ENCODE assay signal across 8 cellular contexts in genomic region chr1:46603858-46604549, GRCh38. TPM values are rescaled to one million over a fixed set of nuclear protein-coding genes. Genes with fewer than 3 reads are reported as not detected.
DNase-seq lines count a peak whose midpoint lies in the region; ATAC-seq and TF ChIP-seq lines count a peak whose summit lies in the region.

Gene MKNK1, minus strand, starts transcription at chr1:46604268. Its CDS starts 20,941 bp downstream, at chr1:46583327.

- no peaks in the 10 kb centered on the region for H3K36me3 ChIP-seq in HAP-1 (replicated peaks)
- H3K36me3 ChIP-seq in MM.1S (replicated peaks; ENCODE audit: insufficient read depth, low read length) = no peaks in the 10 kb centered on the region
- no peaks in the 10 kb centered on the region for H3K36me3 ChIP-seq in neuron (ENCODE audit: insufficient read depth, low read length)
- peaks cover 0 to 22% (median 12%) of the 10 kb centered on the region in 5 donors for H3K36me3 ChIP-seq in subcutaneous abdominal adipose tissue (ENCODE audit: control insufficient read depth in 5 of 5, insufficient read depth in 5 of 5, low read length in 5 of 5)

- H3K9me3 ChIP-seq in HAP-1 (no peaks in the 10 kb centered on the region), MM.1S (replicated peaks; ENCODE audit: insufficient read depth, low read length) (no peaks in the 10 kb centered on the region), neuron (ENCODE audit: low read length) (no peaks in the 10 kb centered on the region), subcutaneous abdominal adipose tissue (ENCODE audit: control insufficient read depth in 5 of 5, low read length in 5 of 5) (no peaks in the 10 kb centered on the region)

- peak within 1 kb of the TSS; percentile 93 for H3K4me3 ChIP-seq in HAP-1
- peak within 1 kb of the TSS; percentile 92 for H3K4me3 ChIP-seq in MM.1S (ENCODE audit: low read length)
- H3K4me3 ChIP-seq in neuron (ENCODE audit: low read length) = peak within 1 kb of the TSS; percentile 79
- peak within 1 kb of the TSS; percentile 81 to 96 (median 93) for H3K4me3 ChIP-seq in subcutaneous abdominal adipose tissue (ENCODE audit: low read depth in 1 of 5, low read length in 5 of 5)

- DNase-seq in GDM1 (lab: John Stamatoyannopoulos, UW) = peak; percentile 95
- peak; percentile 95 to 99 for DNase-seq in HAP-1 (ENCODE audit: low spot score in 2 of 2)
- peak; percentile 97 for DNase-seq in MM.1S
- DNase-seq in SK-MEL-5 (ENCODE audit: low read depth, low spot score) = peak; percentile 93
- DNase-seq in activated naive CD4-positive, alpha-beta T cell treated with Interleukin-2 at 50 U/mL for 16 hours = peak; percentile 98
- DNase-seq in foreskin keratinocyte = peak; percentile 76 to 87

- H3K79me2 ChIP-seq in MM.1S (ENCODE audit: low read length) = peaks cover 11% of the 10 kb centered on the region; the same call in 1 of the 2 replicates

- in situ Hi-C loops in HAP-1 (cut with MboI; ENCODE audit: low sequenced_read_pairs) (no loop called here), SK-MEL-5 (cut with HindIII; ENCODE audit: low pct_unique_long_range_greater_than_20kb, low sequenced_read_pairs) (no loop called here)

- no peaks in the 10 kb centered on the region for H3F3A ChIP-seq in MM.1S (ENCODE audit: insufficient read depth, low read length)

- H2AFZ ChIP-seq in MM.1S (ENCODE audit: low read length) (peak within 1 kb of the TSS; percentile 94), neuron (ENCODE audit: low read depth, low read length) (peak within 1 kb of the TSS; percentile 94)

- no peaks in the 10 kb centered on the region for H4K20me1 ChIP-seq in MM.1S (ENCODE audit: insufficient read depth, low read length)

- ATAC-seq in foreskin keratinocyte = peak; percentile 86

- peak within 1 kb of the TSS; percentile 81 for H3K4me2 ChIP-seq in MM.1S (ENCODE audit: low read depth, low read length)

- peaks cover 11% of the 10 kb centered on the region for H3K4me1 ChIP-seq in HAP-1
- 0 out of 2 replicates have a peak, but pooled peaks cover 4% of the 10 kb centered on the region for H3K4me1 ChIP-seq in MM.1S (ENCODE audit: low read length)
- peaks cover 10% of the 10 kb centered on the region for H3K4me1 ChIP-seq in foreskin keratinocyte
- H3K4me1 ChIP-seq in neuron (ENCODE audit: insufficient read depth, low read length) = peaks cover 9% of the 10 kb centered on the region
- H3K4me1 ChIP-seq in subcutaneous abdominal adipose tissue (ENCODE audit: control insufficient read depth in 5 of 5, insufficient read depth in 5 of 5, low read length in 5 of 5) = peaks cover 3 to 70% (median 53%) of the 10 kb centered on the region in 5 donors

- H3K27me3 ChIP-seq in HAP-1 (ENCODE audit: low read depth) = no peaks in the 10 kb centered on the region
- no peaks in the 10 kb centered on the region for H3K27me3 ChIP-seq in MM.1S (replicated peaks; ENCODE audit: insufficient read depth, low read length)
- H3K27me3 ChIP-seq in foreskin keratinocyte = no peaks in the 10 kb centered on the region
- H3K27me3 ChIP-seq in neuron (ENCODE audit: insufficient read depth, low read length) = no peaks in the 10 kb centered on the region
- no peaks in the 10 kb centered on the region for H3K27me3 ChIP-seq in subcutaneous abdominal adipose tissue (ENCODE audit: control insufficient read depth in 5 of 5, insufficient read depth in 4 of 5, low read length in 5 of 5)

- no peak within 1 kb of the TSS for H3K27ac ChIP-seq in MM.1S (ENCODE audit: low read length)
- H3K27ac ChIP-seq in foreskin keratinocyte = peak within 1 kb of the TSS; percentile 24
- peak within 1 kb of the TSS; percentile 70 for H3K27ac ChIP-seq in subcutaneous abdominal adipose tissue (ENCODE audit: low read depth, low read length)

- peak within 1 kb of the TSS; percentile 77 for H3K9ac ChIP-seq in MM.1S (ENCODE audit: low read length)
- peak within 1 kb of the TSS; percentile 74 to 87 (median 83) for H3K9ac ChIP-seq in subcutaneous abdominal adipose tissue (ENCODE audit: low read length in 5 of 5)

- TF ChIP-seq CTCF in MM.1S (IDR thresholded peaks at IDR 0.05; ENCODE audit: low read length) = 0 out of 2 replicates have a peak, but pooled peaks have one; percentile 7
- peak; percentile 31 for TF ChIP-seq CTCF in foreskin keratinocyte (conservative IDR thresholded peaks at IDR 0.05)

- H3K9me2 ChIP-seq in MM.1S (replicated peaks; ENCODE audit: insufficient read depth, low read length) = no peaks in the 10 kb centered on the region

RNA-seq across cellular contexts. Expression of gene MKNK1, which starts in this region (rescaled TPM):
- 14.5 and 16.2 TPM in 2 replicates for total RNA-seq in SK-MEL-5 (2014; rRNA removed; shearing (Covaris generic))
- 23.4 and 24.6 TPM in 2 replicates for polyA plus RNA-seq in SK-MEL-5 (2015; cell fraction: cytosol; rRNA removed)
- polyA plus RNA-seq in SK-MEL-5 (2015; cell fraction: nucleus; rRNA removed) = 92.5 and 97.0 TPM in 2 replicates
- total RNA-seq in foreskin keratinocyte = 21.5 and 29.8 TPM in 2 replicates
- 18.9 and 22.5 TPM in 2 replicates for polyA plus RNA-seq in foreskin keratinocyte
